Comparison of ENCODE assay signal across 1 cellular context in genomic region chr18:75261430-75262223, GRCh38.
TF ChIP-seq lines count a peak whose summit lies in the region.

No MANE protein-coding gene starts in this region.

TF ChIP-seq in GM23338, 12 proteins besides CTCF, POLR2A, EP300 and RAD21 (continued from another document):
- TF ChIP-seq ZNF462 (CRISPR knock-in tag; IDR thresholded peaks at IDR 0.05): no peak
- TF ChIP-seq EZH2phosphoT487 (IDR thresholded peaks at IDR 0.05; ENCODE audit: unreplicated experiment): no peak
- no peak for TF ChIP-seq JUNB (IDR thresholded peaks at IDR 0.05; ENCODE audit: unreplicated experiment)
- no peak for TF ChIP-seq NANOG (IDR thresholded peaks at IDR 0.05; ENCODE audit: borderline replicate concordance)
TF ChIP-seq in GM23338: peak in this region for 0.
